In genomic region chr1:231702321-231702720, GRCh38 we compare ENCODE assay signal across 22 cellular contexts.
A peak's percentile ranks its signal among the peaks of the same experiment; 100 is the strongest.
DNase-seq lines count a peak whose midpoint lies in the region; ATAC-seq and TF ChIP-seq lines count a peak whose summit lies in the region.
"Had no signal": no experiment of that assay in that cellular context is flagged by ENCODE, and none has a peak within 500 bp of the region (broad histone marks: within the 10 kb centered on the region; RNA-seq: fewer than 3 reads in every experiment).

No MANE protein-coding gene starts in this region.

- H3K4me3 Mint-ChIP-seq in stimulated activated naive CD8-positive, alpha-beta T cell treated with anti-CD3 and anti-CD28 coated beads, Interleukin-15, Interleukin-2, amounts not matched to agents 100 ng/mL and 50 ng/mL, for 24 hours = no peak overlapping the region
- no peak overlapping the region for H3K4me3 Mint-ChIP-seq in stimulated activated naive CD8-positive, alpha-beta T cell treated with anti-CD3 and anti-CD28 coated beads, Interleukin-15, amount 100 ng/mL, for 72 hours
- H3K4me3 Mint-ChIP-seq in chondrocyte (ENCODE audit: unreplicated experiment) (no peak overlapping the region), progenitor cell of endocrine pancreas (ENCODE audit: low read depth) (no peak overlapping the region)
- no peak overlapping the region for H3K4me3 Mint-ChIP-seq in activated T-cell treated with anti-CD3 and anti-CD28 coated beads, Interleukin-2, amount 50 U/mL, for 24 hours
- H3K4me3 Mint-ChIP-seq: CD4-positive, CD25-positive, alpha-beta regulatory T cell had no signal

- peaks cover 32% of the 10 kb centered on the region for H3K36me3 Mint-ChIP-seq in stimulated activated naive CD8-positive, alpha-beta T cell treated with anti-CD3 and anti-CD28 coated beads, Interleukin-15, Interleukin-2, amounts not matched to agents 100 ng/mL and 50 ng/mL, for 24 hours (ENCODE audit: low read depth)
- H3K36me3 Mint-ChIP-seq in chondrocyte (ENCODE audit: low read depth) (no peaks in the 10 kb centered on the region), progenitor cell of endocrine pancreas (ENCODE audit: insufficient read depth) (peaks cover 2% of the 10 kb centered on the region)
- peaks cover 15% of the 10 kb centered on the region for H3K36me3 Mint-ChIP-seq in activated T-cell treated with anti-CD3 and anti-CD28 coated beads, Interleukin-2, amount 50 U/mL, for 24 hours (ENCODE audit: low read depth)

- peaks cover 4% of the 10 kb centered on the region for H3K9me3 Mint-ChIP-seq in stimulated activated naive CD8-positive, alpha-beta T cell treated with anti-CD3 and anti-CD28 coated beads, Interleukin-15, Interleukin-2, amounts not matched to agents 100 ng/mL and 50 ng/mL, for 24 hours
- peaks cover 5 to 8% of the 10 kb centered on the region in 2 donors for H3K9me3 Mint-ChIP-seq in stimulated activated naive CD8-positive, alpha-beta T cell treated with anti-CD3 and anti-CD28 coated beads, Interleukin-15, amount 100 ng/mL, for 72 hours
- H3K9me3 Mint-ChIP-seq in chondrocyte (ENCODE audit: low read depth) (peaks cover 3% of the 10 kb centered on the region), progenitor cell of endocrine pancreas (ENCODE audit: low read depth) (peaks cover 3% of the 10 kb centered on the region)
- no peaks in the 10 kb centered on the region for H3K9me3 Mint-ChIP-seq in activated T-cell treated with anti-CD3 and anti-CD28 coated beads, Interleukin-2, amount 50 U/mL, for 24 hours

- TF ChIP-seq CTCF in chondrocyte (IDR thresholded peaks at IDR 0.05) (no peak), fibroblast of villous mesenchyme (IDR thresholded peaks at IDR 0.05; ENCODE audit: insufficient read depth, low read depth, low read length) (no peak), progenitor cell of endocrine pancreas (IDR thresholded peaks at IDR 0.05; ENCODE audit: unreplicated experiment) (no peak)

- H3K27ac Mint-ChIP-seq in stimulated activated naive CD8-positive, alpha-beta T cell treated with anti-CD3 and anti-CD28 coated beads, Interleukin-15, Interleukin-2, amounts not matched to agents 100 ng/mL and 50 ng/mL, for 24 hours = peak overlapping the region; percentile 6
- H3K27ac Mint-ChIP-seq in stimulated activated naive CD8-positive, alpha-beta T cell treated with anti-CD3 and anti-CD28 coated beads, Interleukin-15, amount 100 ng/mL, for 72 hours = no peak overlapping the region
- peak overlapping the region; percentile 85 for H3K27ac Mint-ChIP-seq in chondrocyte (ENCODE audit: unreplicated experiment)
- H3K27ac Mint-ChIP-seq in progenitor cell of endocrine pancreas = no peak overlapping the region
- H3K27ac Mint-ChIP-seq in activated T-cell treated with anti-CD3 and anti-CD28 coated beads, Interleukin-2, amount 50 U/mL, for 24 hours = no peak overlapping the region

- no peaks in the 10 kb centered on the region for H3K27me3 Mint-ChIP-seq in stimulated activated naive CD8-positive, alpha-beta T cell treated with anti-CD3 and anti-CD28 coated beads, Interleukin-15, Interleukin-2, amounts not matched to agents 100 ng/mL and 50 ng/mL, for 24 hours
- H3K27me3 Mint-ChIP-seq in stimulated activated naive CD8-positive, alpha-beta T cell treated with anti-CD3 and anti-CD28 coated beads, Interleukin-15, amount 100 ng/mL, for 72 hours = no peaks in the 10 kb centered on the region
- no peaks in the 10 kb centered on the region for H3K27me3 Mint-ChIP-seq in chondrocyte (ENCODE audit: low read depth)
- no peaks in the 10 kb centered on the region for H3K27me3 Mint-ChIP-seq in progenitor cell of endocrine pancreas
- no peaks in the 10 kb centered on the region for H3K27me3 Mint-ChIP-seq in activated T-cell treated with anti-CD3 and anti-CD28 coated beads, Interleukin-2, amount 50 U/mL, for 24 hours
- H3K27me3 Mint-ChIP-seq: CD4-positive, CD25-positive, alpha-beta regulatory T cell had no signal

- DNase-seq in stimulated activated naive CD8-positive, alpha-beta T cell treated with anti-CD3 and anti-CD28 coated beads, Interleukin-15, amount 100 ng/mL, for 72 hours = no peak
- DNase-seq in chondrocyte (ENCODE audit: low spot score) (no peak), fibroblast of villous mesenchyme (ENCODE audit: low read depth) (peak; percentile 17), activated gamma-delta T cell treated with Interleukin-2 at 50 U/mL for 16 hours (no peak), progenitor cell of endocrine pancreas (ENCODE audit: low spot score, unreplicated experiment) (no peak)
- DNase-seq in activated T-cell treated with anti-CD3 and anti-CD28 coated beads, Interleukin-2, amount 50 U/mL, for 24 hours = no peak
- DNase-seq: 8988T; CD4-positive, CD25-positive, alpha-beta regulatory T cell; Karpas-422; MV-4-11; NCI-H1105 treated with DMSO at 0.1 percent for 48 hours; NCI-H2029; NCI-H446; NCI-H524 treated with DMSO at 0.1 percent for 48 hours; NCI-H774; NK-92 treated with Interleukin-12 subunit alpha and Interleukin-12 subunit beta, amount 100 ng/mL, for 24 hours; SJCRH30 had no signal

- H3K4me1 Mint-ChIP-seq in stimulated activated naive CD8-positive, alpha-beta T cell treated with anti-CD3 and anti-CD28 coated beads, Interleukin-15, Interleukin-2, amounts not matched to agents 100 ng/mL and 50 ng/mL, for 24 hours (ENCODE audit: low read depth) = peaks cover 10% of the 10 kb centered on the region
- H3K4me1 Mint-ChIP-seq in stimulated activated naive CD8-positive, alpha-beta T cell treated with anti-CD3 and anti-CD28 coated beads, Interleukin-15, amount 100 ng/mL, for 72 hours = peaks cover 16% of the 10 kb centered on the region
- H3K4me1 Mint-ChIP-seq in chondrocyte (ENCODE audit: low read depth) = peaks cover 74% of the 10 kb centered on the region
- peaks cover 5% of the 10 kb centered on the region for H3K4me1 Mint-ChIP-seq in progenitor cell of endocrine pancreas (ENCODE audit: low read depth)
- peaks cover 8% of the 10 kb centered on the region for H3K4me1 Mint-ChIP-seq in activated T-cell treated with anti-CD3 and anti-CD28 coated beads, Interleukin-2, amount 50 U/mL, for 24 hours (ENCODE audit: low read depth)

- H3K4me3 ChIP-seq in fibroblast of villous mesenchyme (ENCODE audit: low read depth, low read length) = no peak overlapping the region
- H3K4me3 ChIP-seq: BLaER1, PC-9, SJCRH30 had no signal

- no peak for ATAC-seq in stimulated activated naive CD8-positive, alpha-beta T cell treated with anti-CD3 and anti-CD28 coated beads, Interleukin-15, amount 100 ng/mL, for 72 hours
- ATAC-seq in HG03095 (IDR thresholded peaks at IDR 0.05; ENCODE audit: unreplicated experiment) = no peak
- ATAC-seq: Right ventricle myocardium inferior had no signal

Comparison
In these comparisons a context has a peak if more than half of its experiments do, and no peak if none do; other contexts are left out.
1. H3K27ac Mint-ChIP-seq: peak in stimulated activated naive CD8-positive, alpha-beta T cell treated with anti-CD3 and anti-CD28 coated beads, Interleukin-15, Interleukin-2, amounts not matched to agents 100 ng/mL and 50 ng/mL, for 24 hours (single experiment) and chondrocyte (single experiment); none in stimulated activated naive CD8-positive, alpha-beta T cell treated with anti-CD3 and anti-CD28 coated beads, Interleukin-15, amount 100 ng/mL, for 72 hours (0 of 2), progenitor cell of endocrine pancreas (single experiment) and activated T-cell treated with anti-CD3 and anti-CD28 coated beads, Interleukin-2, amount 50 U/mL, for 24 hours (single experiment).